Comparison of ENCODE assay signal across 24 cellular contexts in the genomic region with DNA sequence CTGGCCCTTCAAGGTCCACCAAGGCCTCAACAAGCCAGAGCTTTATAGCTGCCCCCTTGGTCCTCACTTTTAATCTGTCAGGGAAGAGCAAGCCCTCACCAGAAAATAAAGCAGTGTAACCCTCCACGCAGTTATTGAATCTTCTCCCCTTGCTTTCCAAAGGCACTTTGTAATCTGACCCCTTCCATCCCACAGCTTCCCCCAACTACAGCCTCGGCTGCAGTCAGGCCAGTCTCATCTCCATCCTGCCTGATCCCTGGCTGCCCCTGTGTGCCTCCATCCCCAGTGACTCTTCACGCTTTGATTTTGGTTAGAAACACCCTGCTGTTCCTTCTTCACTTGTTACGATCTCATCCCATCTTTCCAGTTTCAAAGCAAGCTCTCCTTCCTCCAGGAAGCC.
"Had no signal": no experiment of that assay in that cellular context is flagged by ENCODE, and none has a peak within 500 bp of the region (broad histone marks: within the 10 kb centered on the region; RNA-seq: fewer than 3 reads in every experiment).

No MANE protein-coding gene starts in this region.

- H3K4me3 ChIP-seq: ascending aorta, coronary artery, dorsolateral prefrontal cortex, gastroesophageal sphincter, left ventricle myocardium inferior, lung, mucosa of descending colon, right lobe of liver, tibial nerve had no signal

- DNase-seq: activated CD4-positive, alpha-beta memory T cell treated with anti-CD3 and anti-CD28 coated beads for 36 hours; activated CD4-positive, alpha-beta T cell treated with anti-CD3 and anti-CD28 coated beads for 48 hours; activated CD8-positive, alpha-beta memory T cell treated with anti-CD3 and anti-CD28 coated beads, Interleukin-2, amount 50 U/mL, for 4 hours; activated gamma-delta T cell; activated naive CD4-positive, alpha-beta T cell treated with anti-CD3 and anti-CD28 coated beads, Interleukin-2, amount 10 ng/mL, durations not matched to agents 7 days and 5 days; activated naive CD8-positive, alpha-beta T cell treated with anti-CD3 and anti-CD28 coated beads, Interleukin-2, amount 10 ng/mL, durations not matched to agents 7 days and 5 days; activated T-cell treated with anti-CD3 and anti-CD28 coated beads, Interleukin-2, amount 50 U/mL, for 1 hour; dorsolateral prefrontal cortex; effector memory CD8-positive, alpha-beta T cell; head of caudate nucleus; hippocampal formation; kidney glomerular epithelial cell; left ventricle myocardium inferior; mucosa of descending colon; right lobe of liver; stimulated activated CD4-positive, alpha-beta T cell treated with anti-CD3 and anti-CD28 coated beads, Interleukin-2, amount 100 ng/mL, for 48 hours; stimulated activated naive CD4-positive, alpha-beta T cell treated with Interleukin-2 at 50 U/mL for 16 hours had no signal

- H3K36me3 ChIP-seq: ascending aorta, gastroesophageal sphincter, left ventricle myocardium inferior, right lobe of liver, tibial nerve had no signal

- FAIRE-seq: endothelial cell of umbilical vein had no signal

- H3K4me1 ChIP-seq: ascending aorta, gastroesophageal sphincter, right lobe of liver had no signal

- H3K27me3 ChIP-seq: ascending aorta, dorsolateral prefrontal cortex, gastroesophageal sphincter, right lobe of liver, tibial nerve had no signal

- H3K27ac ChIP-seq: ascending aorta, coronary artery, dorsolateral prefrontal cortex, gastroesophageal sphincter, left ventricle myocardium inferior, right lobe of liver, tibial nerve had no signal

- H3K9me3 ChIP-seq: ascending aorta, gastroesophageal sphincter, left ventricle myocardium inferior, mucosa of descending colon, right lobe of liver, tibial nerve had no signal

- ATAC-seq: activated CD4-positive, CD25-positive, alpha-beta regulatory T cell treated with anti-CD3 and anti-CD28 coated beads, Interleukin-2, amount 50 U/mL, for 24 hours; effector memory CD8-positive, alpha-beta T cell; gastroesophageal sphincter; mucosa of descending colon; right lobe of liver had no signal
